2 cellular contexts compared by ENCODE assay signal in the genomic region with DNA sequence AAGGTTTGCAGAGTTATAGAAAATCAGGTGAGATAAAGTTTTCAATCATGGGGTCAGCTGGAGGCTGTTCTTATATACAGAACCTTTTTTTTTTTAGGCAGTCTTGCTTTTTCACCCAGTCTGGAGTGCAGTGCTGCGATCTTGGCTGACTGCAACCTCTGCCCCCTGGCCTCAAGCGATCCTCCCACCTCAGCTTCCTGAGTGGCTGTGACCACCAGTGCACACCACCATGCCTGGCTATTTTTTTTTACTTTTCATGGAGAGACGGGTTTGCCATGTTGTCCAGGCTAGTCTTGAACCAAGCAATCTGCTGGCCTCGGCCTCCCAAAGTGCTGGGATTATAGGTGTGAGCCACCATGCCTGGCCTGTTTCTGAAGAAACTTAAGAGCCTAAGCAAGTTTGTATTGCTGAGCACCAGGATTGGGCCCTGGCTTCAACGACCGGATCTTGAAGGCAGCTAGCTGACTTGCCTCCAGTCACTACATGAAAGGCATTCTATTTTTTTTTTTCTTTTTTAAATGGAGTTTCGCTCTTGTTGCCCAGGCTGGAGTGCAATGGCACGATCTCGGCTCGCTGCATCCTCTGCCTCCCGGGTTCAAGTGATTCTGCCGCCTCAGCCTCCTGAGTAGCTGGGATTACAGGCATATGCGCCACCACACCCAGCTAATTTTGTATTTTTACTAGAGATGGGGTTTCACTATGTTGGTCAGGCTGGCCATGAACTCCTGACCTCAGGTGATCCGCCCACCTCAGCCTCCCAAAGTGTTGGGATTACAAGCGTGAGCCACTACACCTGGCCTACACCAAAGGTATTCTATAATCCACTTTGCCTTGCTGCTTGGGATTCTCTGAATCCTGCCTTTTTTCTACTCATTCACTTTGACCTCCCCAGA.
TF ChIP-seq lines count a peak whose summit lies in the region.

No MANE protein-coding gene starts in this region.

TF ChIP-seq in GM12891, 5 proteins besides CTCF, POLR2A, EP300 and RAD21:
- TF ChIP-seq POU2F2 (IDR thresholded peaks at IDR 0.05; ENCODE audit: low read depth, low read length) = no peak
- no peak for TF ChIP-seq TAF1 (IDR thresholded peaks at IDR 0.05; ENCODE audit: low read depth, low read length)
- no peak for TF ChIP-seq SPI1 (IDR thresholded peaks at IDR 0.05; ENCODE audit: low read depth, low read length)
- TF ChIP-seq POLR2AphosphoS5 (IDR thresholded peaks at IDR 0.05; ENCODE audit: low read depth, low read length) = no peak
- TF ChIP-seq PAX5 (IDR thresholded peaks at IDR 0.05; ENCODE audit: insufficient read depth, low read length, severe bottlenecking) = no peak

TF ChIP-seq in IMR-90, 13 proteins besides CTCF, POLR2A, EP300 and RAD21:
- TF ChIP-seq, protein P1, sequence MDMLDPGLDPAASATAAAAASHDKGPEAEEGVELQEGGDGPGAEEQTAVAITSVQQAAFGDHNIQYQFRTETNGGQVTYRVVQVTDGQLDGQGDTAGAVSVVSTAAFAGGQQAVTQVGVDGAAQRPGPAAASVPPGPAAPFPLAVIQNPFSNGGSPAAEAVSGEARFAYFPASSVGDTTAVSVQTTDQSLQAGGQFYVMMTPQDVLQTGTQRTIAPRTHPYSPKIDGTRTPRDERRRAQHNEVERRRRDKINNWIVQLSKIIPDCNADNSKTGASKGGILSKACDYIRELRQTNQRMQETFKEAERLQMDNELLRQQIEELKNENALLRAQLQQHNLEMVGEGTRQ (IDR thresholded peaks at IDR 0.05; ENCODE audit: low read depth, low read length) = no peak
- TF ChIP-seq CHD1 (IDR thresholded peaks at IDR 0.05; ENCODE audit: low read depth, low read length) (no peak), ELK1 (IDR thresholded peaks at IDR 0.05; ENCODE audit: borderline replicate concordance, low read depth, low read length) (no peak), MAFK (IDR thresholded peaks at IDR 0.05; ENCODE audit: low read depth, low read length) (no peak)
